11 cellular contexts compared by ENCODE assay signal in genomic region chr7:25820432-25821040, GRCh38.
DNase-seq lines count a peak whose midpoint lies in the region; ATAC-seq, FAIRE-seq and TF ChIP-seq lines count a peak whose summit lies in the region.
"Had no signal": no experiment of that assay in that cellular context is flagged by ENCODE, and none has a peak within 500 bp of the region (broad histone marks: within the 10 kb centered on the region; RNA-seq: fewer than 3 reads in every experiment).

No MANE protein-coding gene starts in this region.

- CTCF ChIA-PET in GM12878 (lab: Yijun Ruan, JAX) = interaction anchor here (0.6 to 1.6 kb wide), 6 partner anchors 12 to 45 kb away, joined by 3 to 4 read pairs (median 3); no protein-coding TSS in a partner anchor

- peaks cover 20% of the 10 kb centered on the region for H3K9me3 Mint-ChIP-seq in osteocyte (ENCODE audit: unreplicated experiment)

- H3K4me2 ChIP-seq in GM12878 (ENCODE audit: control insufficient read depth, insufficient read depth) = no peak overlapping the region
- H3K4me2 ChIP-seq: BLaER1 had no signal

- TF ChIP-seq EP300 in GM12878 (IDR thresholded peaks at IDR 0.05; ENCODE audit: borderline replicate concordance in 1 of 2, control insufficient read depth in 1 of 2, low read depth in 2 of 2, low read length in 2 of 2) = no peak

- no peaks in the 10 kb centered on the region for H3K27me3 Mint-ChIP-seq in osteocyte (ENCODE audit: unreplicated experiment)

- in situ Hi-C loops in GM12878 (cut with MboI) = no loop called here

- H4K20me1 ChIP-seq in GM12878 (ENCODE audit: control insufficient read depth, insufficient read depth) = no peaks in the 10 kb centered on the region
- H4K20me1 ChIP-seq: BLaER1 had no signal

- ATAC-seq in GM12878 (peak; percentile 70), HG03159 (IDR thresholded peaks at IDR 0.05; ENCODE audit: unreplicated experiment) (no peak)

- H3K9ac ChIP-seq in GM12878 (ENCODE audit: control insufficient read depth, insufficient read depth, low read length) = no peak overlapping the region
- H3K9ac ChIP-seq: BLaER1 had no signal

- TF ChIP-seq RAD21 in GM12878 (IDR thresholded peaks at IDR 0.05; ENCODE audit: insufficient read depth, low read depth, low read length) = 0 out of 2 replicates have a peak, but pooled peaks have one; percentile 15

- POLR2A ChIA-PET in GM12878 (lab: Charles Lee) = interaction anchor here (0.7 kb wide), 1 partner anchor 57 kb away, joined by 3 read pairs; no protein-coding TSS in a partner anchor

- no peak overlapping the region for H3K27ac Mint-ChIP-seq in osteocyte (ENCODE audit: unreplicated experiment)

- H3K4me3 ChIP-seq in GM12878 = no peak overlapping the region
- H3K4me3 ChIP-seq: BLaER1 had no signal

- H3K27me3 ChIP-seq in GM12878 (replicated peaks in 1 of 2; ENCODE audit: control insufficient read depth in 2 of 2, insufficient read depth in 2 of 2, low read length in 1 of 2) = no peaks in the 10 kb centered on the region
- H3K27me3 ChIP-seq: BLaER1 had no signal

- DNase-seq in NCI-H82 (lab: John Stamatoyannopoulos, UW) (peak; percentile 44), NCI-H82 treated with DMSO at 0.1 percent for 48 hours (lab: John Stamatoyannopoulos, UW; ENCODE audit: unreplicated experiment) (no peak), HuH-7 (ENCODE audit: low spot score) (peak; percentile 26), GM12878 (ENCODE audit: low read depth, low spot score) (no peak), osteocyte (ENCODE audit: extremely low spot score, unreplicated experiment) (no peak), AML-193 (lab: John Stamatoyannopoulos, UW) (no peak), cortex of kidney (lab: John Stamatoyannopoulos, UW) (no peak)
- DNase-seq: T-helper 9 cell had no signal

- 20% methylated on average over 5 of the region's 5 CpGs for WGBS in GM12878 (ENCODE audit: insufficient coverage, insufficient replicate concordance, low lambda C conversion rate, missing lambda C conversion rate)

- intact Hi-C loops in GM12878 (cut with micrococcal nuclease; ENCODE audit: unreplicated experiment) = no loop called here

- no peak for FAIRE-seq in GM12878 (lab: Jason Lieb, UNC)
- FAIRE-seq: islet of Langerhans had no signal

- peaks cover 5% of the 10 kb centered on the region for H3K36me3 Mint-ChIP-seq in osteocyte (ENCODE audit: unreplicated experiment)

- peak; percentile 31 to 62 (median 49) for TF ChIP-seq CTCF in GM12878 (IDR thresholded peaks at IDR 0.05 in 2 of 3, conservative IDR thresholded peaks at IDR 0.05 in 1 of 3; ENCODE audit: control insufficient read depth in 2 of 3, extremely low read depth in 1 of 3, insufficient read depth in 1 of 3, low read depth in 3 of 3, low read length in 3 of 3)
- peak; percentile 51 for TF ChIP-seq CTCF in osteocyte (IDR thresholded peaks at IDR 0.05)

- H3K36me3 ChIP-seq in GM12878 (ENCODE audit: control insufficient read depth in 2 of 2, insufficient read depth in 2 of 2, low read length in 1 of 2) = no peaks in the 10 kb centered on the region
- H3K36me3 ChIP-seq: BLaER1 had no signal

- no peak overlapping the region for H2AFZ ChIP-seq in GM12878 (ENCODE audit: control insufficient read depth, low read depth, low read length)

- H3K4me3 Mint-ChIP-seq in osteocyte (ENCODE audit: unreplicated experiment) = no peak overlapping the region

- no peaks in the 10 kb centered on the region for H3K79me2 ChIP-seq in GM12878 (ENCODE audit: control insufficient read depth, insufficient read depth, low read length)

- SMC1A ChIA-PET in GM12878 (lab: Charles Lee; ENCODE audit: uncharacterized antibody, unreplicated experiment) = no interaction called here

- H3K9me3 ChIP-seq in GM12878 (replicated peaks; ENCODE audit: control insufficient read depth, insufficient read depth, low read length) = no peaks in the 10 kb centered on the region; the same call in 2 of the 3 replicates
- H3K9me3 ChIP-seq: BLaER1 had no signal

- peaks cover 20% of the 10 kb centered on the region for H3K4me1 Mint-ChIP-seq in osteocyte (ENCODE audit: unreplicated experiment)

- BruUV-seq in GM12878 (replicated peaks; lab: Mats Ljungman, UMichigan) = no TSS peak

- RAD21 ChIA-PET in GM12878 (lab: Charles Lee; ENCODE audit: unreplicated experiment) = no interaction called here

- peaks cover 4% of the 10 kb centered on the region for H3K4me1 ChIP-seq in GM12878 (ENCODE audit: control insufficient read depth, insufficient read depth, low read length)
- H3K4me1 ChIP-seq: BLaER1 had no signal

- H3K27ac ChIP-seq in GM12878 (ENCODE audit: control insufficient read depth, insufficient read depth) = no peak overlapping the region
- H3K27ac ChIP-seq: BLaER1 had no signal

- TF ChIP-seq POLR2A in GM12878 (IDR thresholded peaks at IDR 0.05; ENCODE audit: low read depth, low read length) = no peak

TF ChIP-seq in GM12878, 131 proteins besides CTCF, POLR2A, EP300 and RAD21:
- TF ChIP-seq JUND (IDR thresholded peaks at IDR 0.05; ENCODE audit: low read depth, low read length) (no peak), E2F4 (IDR thresholded peaks at IDR 0.05; ENCODE audit: low read depth, low read length) (no peak), ZNF384 (IDR thresholded peaks at IDR 0.05; ENCODE audit: borderline replicate concordance, low read depth, low read length) (peak; percentile 29; the same call in 1 of the 2 replicates), YY1 (IDR thresholded peaks at IDR 0.05; ENCODE audit: low read depth, low read length) (0 out of 2 replicates have a peak, but pooled peaks have one; percentile 31)

Comparison
In these comparisons a context has a peak if more than half of its experiments do, and no peak if none do; other contexts are left out.
1. DNase-seq: peak in NCI-H82 (single experiment) and HuH-7 (single experiment); none in NCI-H82 treated with DMSO at 0.1 percent for 48 hours (single experiment), GM12878 (single experiment), osteocyte (single experiment), AML-193 (0 of 2) and cortex of kidney (single experiment).